8 cellular contexts compared by ENCODE assay signal in the genomic region with DNA sequence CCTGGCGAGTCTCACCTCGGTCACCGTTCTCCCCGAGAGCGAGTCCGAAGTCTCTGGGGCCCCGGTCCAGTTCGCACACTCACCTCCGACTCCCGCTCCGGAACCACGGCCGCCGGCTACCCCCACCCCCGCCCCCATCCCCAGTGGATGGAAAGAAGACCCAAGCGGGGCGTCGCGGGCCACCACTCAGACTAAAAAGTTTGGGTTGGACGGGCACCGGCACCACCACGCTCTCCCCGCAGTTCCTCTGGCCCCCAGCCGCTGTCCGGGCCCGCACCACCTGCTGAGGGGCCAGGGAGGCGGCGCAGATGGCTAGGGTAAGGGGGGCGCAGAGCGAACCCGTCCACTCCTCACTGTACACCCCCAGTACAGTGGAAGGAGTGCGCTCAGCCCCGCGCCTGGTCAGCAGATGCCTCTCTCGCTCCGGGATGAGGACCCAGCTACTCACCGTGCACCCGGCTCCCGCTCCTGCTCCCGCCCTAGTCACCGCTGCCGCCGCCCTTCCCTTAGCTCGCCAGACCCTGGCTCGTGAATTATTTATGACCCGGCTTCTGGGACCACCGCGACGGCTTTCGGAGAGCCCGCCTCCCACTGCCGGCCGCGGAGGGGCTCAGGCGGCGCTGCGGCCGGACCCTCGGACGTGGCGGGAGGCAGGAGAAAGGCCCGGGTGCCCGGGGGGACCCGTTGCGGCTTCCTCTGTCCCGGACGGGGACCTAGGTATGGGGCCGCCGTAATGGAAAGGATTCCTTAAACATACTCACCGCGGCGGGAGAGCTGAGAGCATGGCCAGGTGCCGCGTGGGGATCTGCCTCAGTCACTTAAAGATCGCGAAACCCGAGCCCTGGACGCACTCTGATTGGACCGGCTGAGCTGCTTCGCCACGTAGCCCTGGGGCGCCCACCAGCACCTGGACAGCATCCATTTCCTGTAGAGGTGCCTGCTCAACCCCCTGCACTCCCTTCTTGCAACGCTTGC. TPM values are rescaled to one million over a fixed set of nuclear protein-coding genes. Genes with fewer than 3 reads are reported as not detected.
A peak's percentile ranks its signal among the peaks of the same experiment; 100 is the strongest.
DNase-seq lines count a peak whose midpoint lies in the region; ATAC-seq and TF ChIP-seq lines count a peak whose summit lies in the region.

A gene with protein sequence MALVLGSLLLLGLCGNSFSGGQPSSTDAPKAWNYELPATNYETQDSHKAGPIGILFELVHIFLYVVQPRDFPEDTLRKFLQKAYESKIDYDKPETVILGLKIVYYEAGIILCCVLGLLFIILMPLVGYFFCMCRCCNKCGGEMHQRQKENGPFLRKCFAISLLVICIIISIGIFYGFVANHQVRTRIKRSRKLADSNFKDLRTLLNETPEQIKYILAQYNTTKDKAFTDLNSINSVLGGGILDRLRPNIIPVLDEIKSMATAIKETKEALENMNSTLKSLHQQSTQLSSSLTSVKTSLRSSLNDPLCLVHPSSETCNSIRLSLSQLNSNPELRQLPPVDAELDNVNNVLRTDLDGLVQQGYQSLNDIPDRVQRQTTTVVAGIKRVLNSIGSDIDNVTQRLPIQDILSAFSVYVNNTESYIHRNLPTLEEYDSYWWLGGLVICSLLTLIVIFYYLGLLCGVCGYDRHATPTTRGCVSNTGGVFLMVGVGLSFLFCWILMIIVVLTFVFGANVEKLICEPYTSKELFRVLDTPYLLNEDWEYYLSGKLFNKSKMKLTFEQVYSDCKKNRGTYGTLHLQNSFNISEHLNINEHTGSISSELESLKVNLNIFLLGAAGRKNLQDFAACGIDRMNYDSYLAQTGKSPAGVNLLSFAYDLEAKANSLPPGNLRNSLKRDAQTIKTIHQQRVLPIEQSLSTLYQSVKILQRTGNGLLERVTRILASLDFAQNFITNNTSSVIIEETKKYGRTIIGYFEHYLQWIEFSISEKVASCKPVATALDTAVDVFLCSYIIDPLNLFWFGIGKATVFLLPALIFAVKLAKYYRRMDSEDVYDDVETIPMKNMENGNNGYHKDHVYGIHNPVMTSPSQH (minus strand): TSS at position 807 of the 975 bp plus-strand sequence. CDS start 8,117 bp downstream, outside the sequence.

- H2AFZ ChIP-seq in mesenchymal stem cell (ENCODE audit: low read depth, low read length): peak within 1 kb of the TSS; percentile 62

- H3K79me1 ChIP-seq in mesenchymal stem cell (replicated peaks; ENCODE audit: low read length, poor library complexity, severe bottlenecking): no peaks in the 10 kb centered on the region

- no peak within 1 kb of the TSS for H2BK5ac ChIP-seq in mesenchymal stem cell (ENCODE audit: low read depth, low read length, poor library complexity, severe bottlenecking)

- no peaks in the 10 kb centered on the region for H3K9me3 ChIP-seq in CD4-positive, alpha-beta T cell (ENCODE audit: control insufficient read depth, low read length)
- peaks cover 29% of the 10 kb centered on the region for H3K9me3 ChIP-seq in mesenchymal stem cell (ENCODE audit: control insufficient read depth, low read length)
- no peaks in the 10 kb centered on the region for H3K9me3 ChIP-seq in testis

- H3K9me3 Mint-ChIP-seq in CD4-positive, alpha-beta T cell: no peaks in the 10 kb centered on the region

- no peak for ATAC-seq in CD4-positive, alpha-beta T cell (ENCODE audit: poor library complexity)
- ATAC-seq in GM18858 (IDR thresholded peaks at IDR 0.05; ENCODE audit: unreplicated experiment): no peak

- H3K27me3 ChIP-seq in CD4-positive, alpha-beta T cell (ENCODE audit: control insufficient read depth, insufficient read depth, low read length): peaks cover 72% of the 10 kb centered on the region
- H3K27me3 ChIP-seq in mesenchymal stem cell (ENCODE audit: control insufficient read depth in 1 of 2, insufficient read depth in 1 of 2, low read length in 2 of 2): peaks cover 49 to 86% of the 10 kb centered on the region in 2 experiments
- H3K27me3 ChIP-seq in testis: no peaks in the 10 kb centered on the region

- peaks cover 84% of the 10 kb centered on the region for H3K27me3 Mint-ChIP-seq in CD4-positive, alpha-beta T cell

- peaks cover 27% of the 10 kb centered on the region for H3K4me1 Mint-ChIP-seq in CD4-positive, alpha-beta T cell (ENCODE audit: low read depth)

- peak within 1 kb of the TSS; percentile 37 for H2BK15ac ChIP-seq in mesenchymal stem cell (ENCODE audit: low read depth, poor library complexity, severe bottlenecking)

- H3K23ac ChIP-seq in mesenchymal stem cell (ENCODE audit: low read length in 2 of 2): peak within 1 kb of the TSS in 1 of 2 experiments; percentile 91

- H3K27ac Mint-ChIP-seq in CD4-positive, alpha-beta T cell: no peak within 1 kb of the TSS

- no peak within 1 kb of the TSS for H3K27ac ChIP-seq in CD4-positive, alpha-beta T cell (ENCODE audit: low read depth, low read length)
- no peak within 1 kb of the TSS for H3K27ac ChIP-seq in mesenchymal stem cell (ENCODE audit: low read length, poor library complexity, severe bottlenecking)
- no peak within 1 kb of the TSS for H3K27ac ChIP-seq in testis

- CTCF ChIA-PET in CD4-positive, alpha-beta T cell (lab: Charles Lee): no interaction called here

- H4K91ac ChIP-seq in mesenchymal stem cell (ENCODE audit: low read length): no peak within 1 kb of the TSS

- 2% methylated on average over 72 of the region's 83 CpGs for WGBS in mesenchymal stem cell
- 4 to 6% methylated on average over 36 to 64 of the region's 83 CpGs for WGBS in testis, 2 donors

- H3K4ac ChIP-seq in mesenchymal stem cell (ENCODE audit: low read depth in 1 of 2, low read length in 2 of 2): peak within 1 kb of the TSS in 1 of 2 experiments; percentile 45

- no peak for DNase-seq in CD4-positive, alpha-beta T cell
- DNase-seq in NCI-H1930 (lab: John Stamatoyannopoulos, UW) (peak; percentile 53 to 63), choroid plexus epithelial cell (ENCODE audit: low read depth) (no peak), mesenchymal stem cell (no peak), testis (peak; percentile 63), NCI-H526 treated with DMSO at 0.1 percent for 48 hours (lab: John Stamatoyannopoulos, UW) (no peak)
- no peak for DNase-seq in activated effector memory CD4-positive, alpha-beta T cell treated with Interleukin-2 at 50 U/mL for 16 hours

- no peak for TF ChIP-seq POLR2A in testis (IDR thresholded peaks at IDR 0.05)

- peak within 1 kb of the TSS in 1 of 2 experiments; percentile 56 for H3K18ac ChIP-seq in mesenchymal stem cell (ENCODE audit: low read depth in 1 of 2, low read length in 2 of 2)

- peak within 1 kb of the TSS; percentile 44 for H2AK5ac ChIP-seq in mesenchymal stem cell (ENCODE audit: low read length, severe bottlenecking)

- H3K14ac ChIP-seq in mesenchymal stem cell (ENCODE audit: low read length in 2 of 2): no peak within 1 kb of the TSS

- peak within 1 kb of the TSS in 1 of 2 experiments; percentile 50 for H2BK12ac ChIP-seq in mesenchymal stem cell (ENCODE audit: low read length in 2 of 2)

- no peak within 1 kb of the TSS for H3K9ac ChIP-seq in mesenchymal stem cell (ENCODE audit: low read length)

- H3K4me3 ChIP-seq in choroid plexus epithelial cell (ENCODE audit: low read depth, low read length): peak within 1 kb of the TSS; percentile 5
- peak within 1 kb of the TSS; percentile 67 to 72 for H3K4me3 ChIP-seq in mesenchymal stem cell (ENCODE audit: insufficient read depth in 1 of 2, low read depth in 1 of 2, low read length in 2 of 2)
- peak within 1 kb of the TSS; percentile 24 to 48 for H3K4me3 ChIP-seq in testis

- H2BK120ac ChIP-seq in mesenchymal stem cell (ENCODE audit: low read depth, low read length): no peak within 1 kb of the TSS

- POLR2A ChIA-PET in CD4-positive, alpha-beta T cell (lab: Charles Lee): no interaction called here

- no peaks in the 10 kb centered on the region for H3K36me3 Mint-ChIP-seq in CD4-positive, alpha-beta T cell (ENCODE audit: low read depth)

- H3K4me3 Mint-ChIP-seq in CD4-positive, alpha-beta T cell: peak within 1 kb of the TSS; percentile 72

- no peak within 1 kb of the TSS for H4K8ac ChIP-seq in mesenchymal stem cell (ENCODE audit: low read length)

- intact Hi-C loops in CD4-positive, alpha-beta T cell (cut with DNase I, micrococcal nuclease): no loop called here
- intact Hi-C loops in testis (cut with DNase I; ENCODE audit: low total_unique reads): no loop called here

- no peak for TF ChIP-seq CTCF in CD4-positive, alpha-beta T cell (IDR thresholded peaks at IDR 0.05)
- TF ChIP-seq CTCF in choroid plexus epithelial cell (conservative IDR thresholded peaks at IDR 0.05; ENCODE audit: low read depth, low read length): no peak
- TF ChIP-seq CTCF in testis (IDR thresholded peaks at IDR 0.05): no peak

- peak within 1 kb of the TSS; percentile 97 for H3K4me2 ChIP-seq in mesenchymal stem cell (ENCODE audit: low read length, poor library complexity, severe bottlenecking)

- peaks cover 19% of the 10 kb centered on the region for H3K4me1 ChIP-seq in mesenchymal stem cell (ENCODE audit: control insufficient read depth, insufficient read depth, low read depth, low read length)
- H3K4me1 ChIP-seq in testis: peaks cover 6% of the 10 kb centered on the region

- H3K36me3 ChIP-seq in mesenchymal stem cell (ENCODE audit: control insufficient read depth in 1 of 2, insufficient read depth in 2 of 2, low read depth in 1 of 2, low read length in 2 of 2) (no peaks in the 10 kb centered on the region), testis (ENCODE audit: low read depth, missing control alignments) (no peaks in the 10 kb centered on the region)

RNA-seq across cellular contexts. Expression of the gene that starts here (rescaled TPM):
- not detected for total RNA-seq in CD4-positive, alpha-beta T cell
- 2.3 TPM for polyA plus RNA-seq in mesenchymal stem cell (2013, experiment 1 of 2)
- polyA plus RNA-seq in mesenchymal stem cell (2013, experiment 2 of 2): 2.2 TPM
- total RNA-seq in testis: 10 to 100 TPM; 24.5 to 25.4 TPM
- 32.9 TPM for polyA plus RNA-seq in testis (ENCODE audit: insufficient read depth, low read depth, low replicate concordance)

Comparison
In these comparisons a context has a peak if more than half of its experiments do, and no peak if none do; other contexts are left out.
1. RNA of the gene that starts here (total RNA-seq): 24.5 to 25.4 TPM in testis; not detected in CD4-positive, alpha-beta T cell; every median in the first group is over 10 times any median in the second.
2. DNase-seq: peak in NCI-H1930 (2 of 2) and testis (single experiment); none in CD4-positive, alpha-beta T cell (0 of 10), choroid plexus epithelial cell (single experiment), mesenchymal stem cell (single experiment), activated effector memory CD4-positive, alpha-beta T cell treated with Interleukin-2 at 50 U/mL for 16 hours (single experiment) and NCI-H526 treated with DMSO at 0.1 percent for 48 hours (single experiment).
3. H3K4me3 ChIP-seq: peak in every context shown above with its lines; median percentile 70 in mesenchymal stem cell; 36 in testis; 5 in choroid plexus epithelial cell.